In genomic region chr1:234498448-234499118, GRCh38 we compare ENCODE assay signal across 9 cellular contexts. TPM values are rescaled to one million over a fixed set of nuclear protein-coding genes. Genes with fewer than 3 reads are reported as not detected.
DNase-seq lines count a peak whose midpoint lies in the region; ATAC-seq, FAIRE-seq and TF ChIP-seq lines count a peak whose summit lies in the region.
"Had no signal": no experiment of that assay in that cellular context is flagged by ENCODE, and none has a peak within 500 bp of the region (broad histone marks: within the 10 kb centered on the region; RNA-seq: fewer than 3 reads in every experiment).

No MANE protein-coding gene starts in this region.

- no peaks in the 10 kb centered on the region for H4K20me1 ChIP-seq in Loucy (ENCODE audit: insufficient read depth, low read length, poor library complexity, severe bottlenecking)

- H3K36me3 Mint-ChIP-seq in naive thymus-derived CD4-positive, alpha-beta T cell: peaks cover 0 to 2% (median 0%) of the 10 kb centered on the region in 5 donors

- peak overlapping the region in 1 of 10 donors; percentile 62 for H3K4me3 Mint-ChIP-seq in naive thymus-derived CD4-positive, alpha-beta T cell

- H2AFZ ChIP-seq in ACC112 (ENCODE audit: low read length, unreplicated experiment) (peak overlapping the region; percentile 61), Loucy (ENCODE audit: low read length) (peak overlapping the region; percentile 95)

- TF ChIP-seq CTCF in Loucy (conservative IDR thresholded peaks at IDR 0.05; ENCODE audit: low read length): no peak

- CTCF ChIA-PET in naive thymus-derived CD4-positive, alpha-beta T cell (lab: Charles Lee): interaction anchor here (0.6 to 3.9 kb wide), 7 partner anchors 11 to 585 kb away, joined by 3 to 44 read pairs (median 4); no protein-coding TSS in a partner anchor

- H3F3A ChIP-seq in Loucy (ENCODE audit: low read depth): no peaks in the 10 kb centered on the region

- H3K79me2 ChIP-seq in ACC112 (ENCODE audit: control insufficient read depth, insufficient read depth, low read length, unreplicated experiment): no peaks in the 10 kb centered on the region
- H3K79me2 ChIP-seq in Loucy (ENCODE audit: insufficient read depth, low read length): no peaks in the 10 kb centered on the region

- H3K4me3 ChIP-seq in ACC112 (ENCODE audit: low read depth, low read length): no peak overlapping the region
- no peak overlapping the region for H3K4me3 ChIP-seq in Loucy (ENCODE audit: low read length, poor library complexity, severe bottlenecking)
- no peak overlapping the region for H3K4me3 ChIP-seq in naive thymus-derived CD4-positive, alpha-beta T cell (ENCODE audit: low read length)
- H3K4me3 ChIP-seq: HAP-1 had no signal

- peak overlapping the region; percentile 55 for H3K9ac ChIP-seq in Loucy (ENCODE audit: low read depth, low read length, poor library complexity, severe bottlenecking)

- POLR2A ChIA-PET in naive thymus-derived CD4-positive, alpha-beta T cell (lab: Charles Lee): interaction anchor here (0.8 kb wide), 1 partner anchor 102 kb away, joined by 3 read pairs; no protein-coding TSS in a partner anchor

- H3K27me3 ChIP-seq in ACC112 (ENCODE audit: insufficient read depth, low read length) (no peaks in the 10 kb centered on the region), Loucy (ENCODE audit: insufficient read depth, low read length, poor library complexity, severe bottlenecking) (no peaks in the 10 kb centered on the region)
- H3K27me3 ChIP-seq in naive thymus-derived CD4-positive, alpha-beta T cell (ENCODE audit: control insufficient read depth in 2 of 2, insufficient read depth in 2 of 2, low read length in 2 of 2): no peaks in the 10 kb centered on the region

- no peak for DNase-seq in naive thymus-derived CD4-positive, alpha-beta T cell
- DNase-seq in AG08396 (ENCODE audit: low spot score) (no peak), NCI-H345 treated with DMSO at 0.1 percent for 48 hours (lab: John Stamatoyannopoulos, UW; ENCODE audit: unreplicated experiment) (no peak), RCC 7860 (ENCODE audit: low spot score) (no peak)

- peak overlapping the region in 3 of 9 donors; percentile 49 to 77 (median 72) for H3K27ac Mint-ChIP-seq in naive thymus-derived CD4-positive, alpha-beta T cell

- H3K27me3 Mint-ChIP-seq in naive thymus-derived CD4-positive, alpha-beta T cell: no peaks in the 10 kb centered on the region

- no peaks in the 10 kb centered on the region for H3K9me3 ChIP-seq in Loucy (ENCODE audit: insufficient read depth, low read depth, low read length)
- H3K9me3 ChIP-seq in naive thymus-derived CD4-positive, alpha-beta T cell (ENCODE audit: control insufficient read depth in 2 of 3, low read length in 3 of 3): no peaks in the 10 kb centered on the region
- H3K9me3 ChIP-seq: HAP-1 had no signal

- H3K27ac ChIP-seq in ACC112 (ENCODE audit: low read depth, low read length) (peak overlapping the region; percentile 97), cingulate gyrus (ENCODE audit: low read depth, low read length) (peak overlapping the region; percentile 89)
- no peak overlapping the region for H3K27ac ChIP-seq in naive thymus-derived CD4-positive, alpha-beta T cell (ENCODE audit: low read depth, low read length)

- intact Hi-C loops in naive thymus-derived CD4-positive, alpha-beta T cell (cut with micrococcal nuclease): loop anchor here (1.0 to 10.0 kb wide), 14 partner anchors 11 to 1286 kb away; no protein-coding TSS in a partner anchor

- peaks cover 0 to 66% (median 6%) of the 10 kb centered on the region in 7 donors for H3K4me1 Mint-ChIP-seq in naive thymus-derived CD4-positive, alpha-beta T cell

- H3K9me3 Mint-ChIP-seq in naive thymus-derived CD4-positive, alpha-beta T cell: no peaks in the 10 kb centered on the region

- H3K4me1 ChIP-seq in ACC112 (ENCODE audit: control insufficient read depth, insufficient read depth, low read length, unreplicated experiment): peaks cover 55% of the 10 kb centered on the region
- H3K4me1 ChIP-seq in Loucy (ENCODE audit: insufficient read depth, low read length, poor library complexity, severe bottlenecking): peaks cover 17% of the 10 kb centered on the region
- H3K4me1 ChIP-seq in naive thymus-derived CD4-positive, alpha-beta T cell (ENCODE audit: control insufficient read depth in 2 of 2, insufficient read depth in 2 of 2, low read length in 2 of 2): peaks cover 0 to 4% of the 10 kb centered on the region in 2 donors

- no peaks in the 10 kb centered on the region for H3K36me3 ChIP-seq in ACC112 (ENCODE audit: insufficient read depth, low read length)
- no peaks in the 10 kb centered on the region for H3K36me3 ChIP-seq in Loucy (ENCODE audit: insufficient read depth, low read length)
- H3K36me3 ChIP-seq in naive thymus-derived CD4-positive, alpha-beta T cell (ENCODE audit: control insufficient read depth in 2 of 3, insufficient read depth in 3 of 3, low read length in 3 of 3): no peaks in the 10 kb centered on the region
- H3K36me3 ChIP-seq: HAP-1 had no signal

- ATAC-seq in naive thymus-derived CD4-positive, alpha-beta T cell: peak; percentile 31
- ATAC-seq in GM19324 (IDR thresholded peaks at IDR 0.05; ENCODE audit: low FRiP score, unreplicated experiment): no peak

- no peak for FAIRE-seq in RCC 7860 (lab: Jason Lieb, UNC)

- no peak overlapping the region for H3K4me2 ChIP-seq in Loucy (ENCODE audit: low read depth, low read length, poor library complexity, severe bottlenecking)

- no peaks in the 10 kb centered on the region for H3K9me2 ChIP-seq in Loucy (replicated peaks; ENCODE audit: low read depth, low read length)

RNA-seq across cellular contexts. Expression of gene TARBP1, which starts 19.6 kb away (rescaled TPM):
- total RNA-seq in naive thymus-derived CD4-positive, alpha-beta T cell: 10 to 100 TPM; 45.8 to 49.6 (median 47.5) TPM
- 10 to 100 TPM; 22.9 to 28.4 TPM for polyA plus RNA-seq in naive thymus-derived CD4-positive, alpha-beta T cell
